ENCODE assay signal across 24 cellular contexts in the genomic region with DNA sequence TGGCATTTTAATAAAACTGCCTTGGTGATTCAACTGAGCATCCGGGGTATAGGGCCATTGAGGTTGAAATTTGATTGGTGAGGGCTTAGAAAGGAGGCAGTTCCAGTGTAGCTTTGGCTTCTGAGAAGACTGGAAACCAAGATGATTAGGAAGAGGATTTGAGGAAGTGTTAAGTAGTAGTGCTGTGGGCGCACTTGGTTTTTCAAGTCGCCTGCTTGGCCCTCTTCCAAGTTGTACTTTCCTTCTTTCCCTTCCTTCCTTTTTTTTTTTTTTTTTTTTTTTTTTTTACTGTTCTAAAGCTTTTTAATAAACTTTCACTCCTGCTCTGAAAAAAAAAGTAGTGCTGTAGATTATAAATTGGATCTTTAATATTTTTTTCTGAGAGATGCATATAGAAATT.
"Had no signal": no experiment of that assay in that cellular context is flagged by ENCODE, and none has a peak within 500 bp of the region (broad histone marks: within the 10 kb centered on the region; RNA-seq: fewer than 3 reads in every experiment).

No MANE protein-coding gene starts in this region.

- H3K27ac ChIP-seq: breast epithelium, esophagus muscularis mucosa, foreskin keratinocyte, heart right ventricle, ovary, right lobe of liver, upper lobe of right lung had no signal

- H3K36me3 ChIP-seq: breast epithelium, esophagus muscularis mucosa, heart right ventricle, ovary, right lobe of liver, upper lobe of right lung had no signal

- H3K4me3 ChIP-seq: breast epithelium, esophagus muscularis mucosa, heart right ventricle, ovary, right lobe of liver, upper lobe of right lung had no signal

- H3K27me3 ChIP-seq: breast epithelium, esophagus muscularis mucosa, foreskin keratinocyte, heart right ventricle, ovary, right lobe of liver, upper lobe of right lung had no signal

- DNase-seq: activated B cell treated with CpG ODN at 0.5 μM for 24 hours; activated CD4-positive, alpha-beta T cell treated with anti-CD3 and anti-CD28 coated beads, Interleukin-2, amount 50 U/mL, for 1 hour; activated CD8-positive, alpha-beta T cell treated with anti-CD3 and anti-CD28 coated beads for 36 hours; activated naive CD4-positive, alpha-beta T cell; activated T-cell treated with anti-CD3 and anti-CD28 coated beads, Interleukin-2, amount 50 U/mL, for 4 hours; central memory CD4-positive, alpha-beta T cell; dermis blood vessel endothelial cell; effector CD4-positive, alpha-beta T cell; foreskin keratinocyte; heart right ventricle; midbrain; naive thymus-derived CD4-positive, alpha-beta T cell; ovary; right lobe of liver; stimulated activated CD4-positive, alpha-beta T cell treated with anti-CD3 and anti-CD28 coated beads, Interleukin-12 subunit alpha, Interleukin-12 subunit beta, amount 100 ng/mL, for 4 hours; stimulated activated CD4-positive, alpha-beta T cell treated with anti-CD3 and anti-CD28 coated beads, Interleukin-4, amount 100 ng/mL, for 24 hours; stimulated activated naive CD8-positive, alpha-beta T cell treated with anti-CD3 and anti-CD28 coated beads, Interleukin-15, amount 100 ng/mL, for 72 hours; substantia nigra; T-helper 9 cell; upper lobe of right lung had no signal

- H3K4me1 ChIP-seq: breast epithelium, esophagus muscularis mucosa, foreskin keratinocyte, heart right ventricle, right lobe of liver, upper lobe of right lung had no signal

- H3K9me3 ChIP-seq: ovary, right lobe of liver, upper lobe of right lung had no signal

- ATAC-seq: activated CD8-positive, alpha-beta T cell treated with anti-CD3 and anti-CD28 coated beads for 36 hours; activated naive CD4-positive, alpha-beta T cell treated with anti-CD3 and anti-CD28 coated beads, Interleukin-2, amount 50 U/mL, for 72 hours; activated T-cell treated with anti-CD3 and anti-CD28 coated beads, Interleukin-2, amount 50 U/mL, for 4 hours; foreskin keratinocyte; heart right ventricle; naive thymus-derived CD4-positive, alpha-beta T cell; right lobe of liver; stimulated activated effector memory CD8-positive, alpha-beta T cell treated with anti-CD3 and anti-CD28 coated beads, Interleukin-12 subunit alpha, Interleukin-12 subunit beta, amount 100 ng/mL, for 72 hours; stimulated activated naive CD8-positive, alpha-beta T cell treated with anti-CD3 and anti-CD28 coated beads, Interleukin-15, amount 100 ng/mL, for 72 hours; upper lobe of right lung had no signal
